In genomic region chr12:65986047-65986446, GRCh38 we compare ENCODE assay signal across 22 cellular contexts.
"Had no signal": no experiment of that assay in that cellular context is flagged by ENCODE, and none has a peak within 500 bp of the region (broad histone marks: within the 10 kb centered on the region; RNA-seq: fewer than 3 reads in every experiment).

No MANE protein-coding gene starts in this region.

- H3K4me1 Mint-ChIP-seq: nephron, WTC11 had no signal

- FAIRE-seq: frontal cortex, kidney, TTC549 had no signal

- H3K27me3 Mint-ChIP-seq: activated CD4-positive, alpha-beta memory T cell treated with anti-CD3 and anti-CD28 coated beads for 36 hours had no signal

- DNase-seq: activated CD4-positive, alpha-beta memory T cell treated with anti-CD3 and anti-CD28 coated beads for 36 hours; activated CD4-positive, alpha-beta T cell treated with anti-CD3 and anti-CD28 coated beads for 4 hours; activated T-cell treated with anti-CD3 and anti-CD28 coated beads for 4 hours; body of pancreas; central memory CD4-positive, alpha-beta T cell; effector memory CD4-positive, alpha-beta T cell; kidney; left ventricle myocardium inferior; mammary epithelial cell; midbrain; retina; stimulated activated CD4-positive, alpha-beta T cell treated with anti-CD3 and anti-CD28 coated beads, Interleukin-12 subunit alpha, Interleukin-12 subunit beta, amount 100 ng/mL, for 4 hours; stimulated activated CD4-positive, alpha-beta T cell treated with anti-CD3 and anti-CD28 coated beads, Interleukin-1b, Interleukin-23, amount 100 ng/mL, for 48 hours; stimulated activated naive CD4-positive, alpha-beta T cell treated with Interleukin-2 at 50 U/mL for 16 hours; thyroid gland had no signal

- H3K27me3 ChIP-seq: body of pancreas, thyroid gland had no signal

- H3K27ac Mint-ChIP-seq: activated CD4-positive, alpha-beta memory T cell treated with anti-CD3 and anti-CD28 coated beads for 36 hours; activated naive CD8-positive, alpha-beta T cell; activated T-helper 1 cell treated with anti-CD3 and anti-CD28 coated beads, Interleukin-12 subunit alpha, Interleukin-12 subunit beta, Interleukin-2, Interleukin-4 antibody, amounts not matched to agents 30 ng/mL and 10 ng/mL and 1 ng/mL, durations not matched to agents 14 hours and 24 hours and 36 hours; nephron; T-helper 2 cell treated with Interferon-gamma antibody and Interleukin-4, amounts not matched to agents 5 μg/mL and 100 μg/mL, for 36 hours; WTC11 had no signal

- H3K4me3 Mint-ChIP-seq: activated CD4-positive, alpha-beta memory T cell treated with anti-CD3 and anti-CD28 coated beads for 36 hours; activated naive CD8-positive, alpha-beta T cell; activated T-helper 1 cell treated with anti-CD3 and anti-CD28 coated beads, Interleukin-12 subunit alpha, Interleukin-12 subunit beta, Interleukin-2, Interleukin-4 antibody, amounts not matched to agents 30 ng/mL and 10 ng/mL and 1 ng/mL, durations not matched to agents 14 hours and 24 hours and 36 hours; nephron; T-helper 2 cell treated with Interferon-gamma antibody and Interleukin-4, amounts not matched to agents 5 μg/mL and 100 μg/mL, for 36 hours; WTC11 had no signal

- H3K36me3 Mint-ChIP-seq: activated CD4-positive, alpha-beta memory T cell treated with anti-CD3 and anti-CD28 coated beads for 36 hours; activated naive CD8-positive, alpha-beta T cell had no signal

- H3K4me3 ChIP-seq: body of pancreas, left ventricle myocardium inferior, thyroid gland had no signal

- H3K36me3 ChIP-seq: left ventricle myocardium inferior, thyroid gland had no signal

- H3K9me3 ChIP-seq: body of pancreas, left ventricle myocardium inferior, thyroid gland had no signal

- H3K27ac ChIP-seq: body of pancreas, left ventricle myocardium inferior, thyroid gland had no signal

- H3K9me3 Mint-ChIP-seq: activated CD4-positive, alpha-beta memory T cell treated with anti-CD3 and anti-CD28 coated beads for 36 hours; activated T-helper 1 cell treated with anti-CD3 and anti-CD28 coated beads, Interleukin-12 subunit alpha, Interleukin-12 subunit beta, Interleukin-2, Interleukin-4 antibody, amounts not matched to agents 30 ng/mL and 10 ng/mL and 1 ng/mL, durations not matched to agents 14 hours and 24 hours and 36 hours; T-helper 2 cell treated with Interferon-gamma antibody and Interleukin-4, amounts not matched to agents 5 μg/mL and 100 μg/mL, for 36 hours had no signal

- H3K4me1 ChIP-seq: body of pancreas, left ventricle myocardium inferior, thyroid gland had no signal

- ATAC-seq: body of pancreas, WTC11 had no signal
